Comparison of ENCODE assay signal across 8 cellular contexts in genomic region chr22:36367066-36367465, GRCh38. TPM values are rescaled to one million over a fixed set of nuclear protein-coding genes. Genes with fewer than 3 reads are reported as not detected.
DNase-seq lines count a peak whose midpoint lies in the region; ATAC-seq, FAIRE-seq and TF ChIP-seq lines count a peak whose summit lies in the region.

No MANE protein-coding gene starts in this region.

- POLR2A ChIA-PET in WTC11 (lab: Charles Lee): interaction anchor here (8.0 kb wide), 1 partner anchor 20 kb away, joined by 66 read pairs; the partner anchor contains the start of gene MYH9

- peaks cover 5% of the 10 kb centered on the region for H4K20me1 ChIP-seq in fibroblast of lung (ENCODE audit: control insufficient read depth, extremely low read depth, insufficient read depth, low read length)

- peaks cover 100% of the 10 kb centered on the region for H3K4me1 ChIP-seq in CD4-positive, CD25-positive, alpha-beta regulatory T cell (ENCODE audit: control insufficient read depth, insufficient read depth, low read length, poor library complexity, severe bottlenecking)
- H3K4me1 ChIP-seq in fibroblast of lung (ENCODE audit: control insufficient read depth, extremely low read depth, insufficient read depth, low read length) (peaks cover 83% of the 10 kb centered on the region), pancreas (peaks cover 95 to 100% (median 99%) of the 10 kb centered on the region in 3 donors)

- no peak for ATAC-seq in CD4-positive, CD25-positive, alpha-beta regulatory T cell (ENCODE audit: low read depth in 2 of 2)
- ATAC-seq in WTC11 (no peak), pancreas (no peak), HG03571 (IDR thresholded peaks at IDR 0.05; ENCODE audit: unreplicated experiment) (no peak), GM19395 (IDR thresholded peaks at IDR 0.05; ENCODE audit: unreplicated experiment) (no peak)

- H3K4me3 ChIP-seq in CD4-positive, CD25-positive, alpha-beta regulatory T cell (ENCODE audit: low read depth, low read length): peak overlapping the region; percentile 82
- H3K4me3 ChIP-seq in fibroblast of lung (replicated peaks in 1 of 4; ENCODE audit: control extremely low read depth in 1 of 4, insufficient read depth in 1 of 4, low read depth in 3 of 4, low read length in 4 of 4): peak overlapping the region in 1 of 4 experiments; percentile 34
- H3K4me3 ChIP-seq in pancreas: no peak overlapping the region

- no peaks in the 10 kb centered on the region for H3K9me3 ChIP-seq in CD4-positive, CD25-positive, alpha-beta regulatory T cell (ENCODE audit: control insufficient read depth in 2 of 2, low read length in 2 of 2)
- H3K9me3 ChIP-seq in fibroblast of lung (ENCODE audit: control insufficient read depth, insufficient read depth, low read depth, low read length) (no peaks in the 10 kb centered on the region), pancreas (no peaks in the 10 kb centered on the region)

- peak overlapping the region; percentile 96 for H3K27ac ChIP-seq in CD4-positive, CD25-positive, alpha-beta regulatory T cell (ENCODE audit: insufficient read depth, low read length, poor library complexity, severe bottlenecking)
- H3K27ac ChIP-seq in fibroblast of lung (ENCODE audit: insufficient read depth, low read length): peak overlapping the region; percentile 90
- H3K27ac ChIP-seq in pancreas: peak overlapping the region in 3 of 4 donors; percentile 49 to 81 (median 75)

- no peak for FAIRE-seq in pancreas (lab: Jason Lieb, UNC)

- H3K4me3 Mint-ChIP-seq in CD4-positive, CD25-positive, alpha-beta regulatory T cell: peak overlapping the region; percentile 80 to 93 (median 85)
- H3K4me3 Mint-ChIP-seq in WTC11: peak overlapping the region; percentile 15; the same call in 1 of the 2 replicates

- peaks cover 30% of the 10 kb centered on the region for H3K36me3 ChIP-seq in CD4-positive, CD25-positive, alpha-beta regulatory T cell (ENCODE audit: control insufficient read depth, insufficient read depth, low read length)
- H3K36me3 ChIP-seq in fibroblast of lung (ENCODE audit: control insufficient read depth, insufficient read depth, low read length) (peaks cover 6% of the 10 kb centered on the region), pancreas (no peaks in the 10 kb centered on the region)

- H3K27me3 Mint-ChIP-seq in CD4-positive, CD25-positive, alpha-beta regulatory T cell: no peaks in the 10 kb centered on the region
- no peaks in the 10 kb centered on the region for H3K27me3 Mint-ChIP-seq in WTC11 (ENCODE audit: low read depth)

- H3K4me1 Mint-ChIP-seq in CD4-positive, CD25-positive, alpha-beta regulatory T cell: peaks cover 47 to 98% (median 76%) of the 10 kb centered on the region in 4 donors
- H3K4me1 Mint-ChIP-seq in WTC11: peaks cover 96% of the 10 kb centered on the region

- CTCF ChIA-PET in WTC11 (lab: Charles Lee): interaction anchor here (0.5 to 1.5 kb wide), 3 partner anchors 15 to 51 kb away, joined by 3 to 6 read pairs (median 5); no protein-coding TSS in a partner anchor

- H3K9ac ChIP-seq in fibroblast of lung (ENCODE audit: insufficient read depth, low read length): peak overlapping the region; percentile 26

- DNase-seq in CD4-positive, CD25-positive, alpha-beta regulatory T cell: no peak
- DNase-seq in WTC11 (ENCODE audit: low spot score) (no peak), fibroblast of lung (ENCODE audit: low read depth in 2 of 2) (no peak), pancreas (no peak), NOMO-1 treated with DMSO at 0.1 percent for 48 hours (lab: John Stamatoyannopoulos, UW; ENCODE audit: unreplicated experiment) (no peak), NCI-H2171 (lab: John Stamatoyannopoulos, UW) (no peak)

- H3K36me3 Mint-ChIP-seq in CD4-positive, CD25-positive, alpha-beta regulatory T cell: peaks cover 28% of the 10 kb centered on the region
- peaks cover 4% of the 10 kb centered on the region; the same call in 1 of the 2 replicates for H3K36me3 Mint-ChIP-seq in WTC11

- peak overlapping the region; percentile 93 to 99 (median 96) for H3K27ac Mint-ChIP-seq in CD4-positive, CD25-positive, alpha-beta regulatory T cell
- peak overlapping the region; percentile 100 for H3K27ac Mint-ChIP-seq in WTC11

- TF ChIP-seq CTCF in WTC11 (IDR thresholded peaks at IDR 0.05) (no peak), fibroblast of lung (conservative IDR thresholded peaks at IDR 0.05 in 1 of 2, IDR thresholded peaks at IDR 0.05 in 1 of 2; ENCODE audit: low read depth in 1 of 2, low read length in 2 of 2) (no peak), pancreas (IDR thresholded peaks at IDR 0.05) (no peak)

- H3K79me2 ChIP-seq in fibroblast of lung (ENCODE audit: control insufficient read depth, insufficient read depth, low read length): peaks cover 100% of the 10 kb centered on the region

- H3K9me3 Mint-ChIP-seq in CD4-positive, CD25-positive, alpha-beta regulatory T cell: no peaks in the 10 kb centered on the region
- H3K9me3 Mint-ChIP-seq in WTC11: no peaks in the 10 kb centered on the region

- H3K4me2 ChIP-seq in fibroblast of lung (ENCODE audit: extremely low read depth, insufficient read depth, low read length): peak overlapping the region; percentile 61

- no peaks in the 10 kb centered on the region for H3K27me3 ChIP-seq in CD4-positive, CD25-positive, alpha-beta regulatory T cell (ENCODE audit: control insufficient read depth, insufficient read depth, low read length)
- no peaks in the 10 kb centered on the region for H3K27me3 ChIP-seq in fibroblast of lung (ENCODE audit: control insufficient read depth, insufficient read depth, low read length)
- H3K27me3 ChIP-seq in pancreas: no peaks in the 10 kb centered on the region

- H2AFZ ChIP-seq in fibroblast of lung (ENCODE audit: low read length): no peak overlapping the region

- 59 to 61% methylated on average over 11 of the region's 11 CpGs for WGBS in pancreas, 2 donors

- intact Hi-C loops in pancreas (cut with DNase I): no loop called here

TF ChIP-seq in WTC11, 78 proteins besides CTCF, POLR2A, EP300 and RAD21:
- no peak for TF ChIP-seq IRF2 (CRISPR knock-in tag; IDR thresholded peaks at IDR 0.05; ENCODE audit: borderline replicate concordance, low read depth)
- no peak for TF ChIP-seq FOXK1 (CRISPR knock-in tag; IDR thresholded peaks at IDR 0.05)

RNA-seq across cellular contexts. Expression of gene MYH9, which starts 20.7 kb away (rescaled TPM):
- 1,341 TPM for total RNA-seq in CD4-positive, CD25-positive, alpha-beta regulatory T cell
- 10 to 100 TPM; 80.0 to 98.9 (median 93.4) TPM for polyA plus RNA-seq in CD4-positive, CD25-positive, alpha-beta regulatory T cell
- total RNA-seq in WTC11 (2021): 272 to 288 TPM (median 277 TPM) in 3 replicates
- total RNA-seq in fibroblast of lung: 562 and 796 TPM in 2 replicates
- 413 and 677 TPM in 2 replicates for polyA plus RNA-seq in fibroblast of lung
- polyA plus RNA-seq in fibroblast of lung (2012): 611 and 1,244 TPM in 2 replicates
- polyA minus RNA-seq in fibroblast of lung (ENCODE audit: low replicate concordance): 1,141 and 2,569 TPM in 2 replicates
- total RNA-seq in pancreas: 100 to 1,000 TPM; 259 to 554 (median 412) TPM
- 100 to 1,000 TPM in 1 of 2 donors, 10 to 100 TPM in 1; 80.9 to 152 TPM for polyA plus RNA-seq in pancreas
